Comparison of ENCODE assay signal across 27 cellular contexts in genomic region chr1:2878591-2878990, GRCh38.
"Had no signal": no experiment of that assay in that cellular context is flagged by ENCODE, and none has a peak within 500 bp of the region (broad histone marks: within the 10 kb centered on the region; RNA-seq: fewer than 3 reads in every experiment).

No MANE protein-coding gene starts in this region.

- FAIRE-seq: urothelium cell line had no signal

- H3K36me3 ChIP-seq: stomach, suprapubic skin, thoracic aorta, thyroid gland, tibial artery, tibial nerve, transverse colon, upper lobe of left lung, upper lobe of right lung, uterus, vagina had no signal

- H3K4me1 ChIP-seq: testis, thyroid gland, upper lobe of right lung, uterus had no signal

- H3K27ac ChIP-seq: stomach, suprapubic skin, testis, thoracic aorta, thyroid gland, tibial artery, tibial nerve, transverse colon, upper lobe of left lung, upper lobe of right lung, uterus, vagina had no signal

- H3K9me3 ChIP-seq: stomach, suprapubic skin, testis, thoracic aorta, thyroid gland, tibial artery, tibial nerve, transverse colon, upper lobe of left lung, upper lobe of right lung, uterus, vagina had no signal

- H3K4me3 ChIP-seq: stomach, suprapubic skin, testis, thoracic aorta, thyroid gland, tibial artery, tibial nerve, transverse colon, upper lobe of left lung, upper lobe of right lung, uterus, vagina had no signal

- ATAC-seq: stimulated activated effector memory CD8-positive, alpha-beta T cell treated with anti-CD3 and anti-CD28 coated beads, Interleukin-12 subunit alpha, Interleukin-12 subunit beta, amount 100 ng/mL, for 72 hours; stimulated activated memory B cell treated with anti-CD40 and anti-IgM and Interleukin-4, amounts not matched to agents 10 μg/mL and 1 μg/mL and 100 μg/mL, for 72 hours; stimulated activated naive B cell treated with anti-CD40 and anti-IgM and Interleukin-4, amounts not matched to agents 10 μg/mL and 1 μg/mL and 100 μg/mL, for 72 hours; stimulated activated naive CD8-positive, alpha-beta T cell treated with anti-CD3 and anti-CD28 coated beads, Interleukin-15, Interleukin-2, amounts not matched to agents 100 U/mL and 50 U/mL, for 24 hours; upper lobe of right lung had no signal

- DNase-seq: stimulated activated CD4-positive, alpha-beta T cell treated with anti-CD3 and anti-CD28 coated beads, Interleukin-2, amount 100 ng/mL, for 48 hours; stimulated activated CD4-positive, alpha-beta T cell treated with anti-CD3 and anti-CD28 coated beads, Interleukin-4, amount 100 ng/mL, for 1 hour; stimulated activated CD4-positive, alpha-beta T cell treated with anti-CD3 and anti-CD28 coated beads, Interleukin-4, amount 100 ng/mL, for 24 hours; stimulated activated CD4-positive, alpha-beta T cell treated with anti-CD3 and anti-CD28 coated beads, Interleukin-4, amount 100 ng/mL, for 4 hours; stimulated activated CD8-positive, alpha-beta memory T cell treated with anti-CD3 and anti-CD28 coated beads, Interleukin-4, amount 100 ng/mL, for 48 hours; stimulated activated naive B cell treated with anti-CD40 and anti-IgM and Interleukin-4, amounts not matched to agents 10 μg/mL and 1 μg/mL and 100 μg/mL, for 72 hours; stimulated activated naive CD4-positive, alpha-beta T cell; stimulated activated naive CD4-positive, alpha-beta T cell treated with Interleukin-2 at 50 U/mL for 16 hours; stimulated activated naive CD8-positive, alpha-beta T cell treated with anti-CD3 and anti-CD28 coated beads, Interleukin-15, amount 100 ng/mL, for 72 hours; stimulated activated naive CD8-positive, alpha-beta T cell treated with anti-CD3 and anti-CD28 coated beads, Interleukin-15, Interleukin-2, amounts not matched to agents 100 U/mL and 50 U/mL, for 24 hours; stomach; substantia nigra; testis; thyroid gland; tibial artery; transverse colon; trophoblast cell; upper lobe of right lung; uterus had no signal

- H3K27me3 ChIP-seq: testis, thyroid gland, upper lobe of left lung, upper lobe of right lung, uterus, vagina had no signal
